ENCODE assay signal across 15 cellular contexts in the genomic region with DNA sequence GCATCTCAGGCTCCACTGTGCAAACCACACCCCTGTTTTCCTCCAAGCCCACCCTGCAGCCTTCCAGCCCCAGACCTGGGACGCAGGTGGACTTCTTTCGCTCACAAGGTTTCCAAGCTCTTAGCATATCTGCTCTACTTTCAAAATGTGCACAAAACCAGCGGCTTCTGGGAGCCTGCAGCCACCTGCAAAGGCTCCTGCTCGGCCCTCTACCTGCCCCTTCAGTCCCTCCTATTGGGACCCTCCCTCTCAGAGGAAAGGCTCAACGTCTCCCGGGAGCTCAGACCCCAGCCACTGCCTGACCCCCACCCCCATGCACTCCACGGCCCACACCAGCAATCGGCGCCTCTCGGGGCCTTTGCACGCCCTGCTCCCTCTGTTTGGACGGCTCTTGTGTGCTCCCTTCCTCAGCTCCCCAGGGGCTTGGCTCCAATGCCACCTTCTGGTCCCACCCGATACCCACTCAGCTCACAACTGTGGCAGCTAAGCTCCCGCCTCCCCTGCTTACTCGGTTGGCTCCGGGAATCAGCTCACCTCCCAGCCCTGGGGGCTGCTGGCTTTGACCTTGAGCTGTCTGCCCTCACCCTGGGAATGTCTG. TPM values are rescaled to one million over a fixed set of nuclear protein-coding genes. Genes with fewer than 3 reads are reported as not detected.
A peak's percentile ranks its signal among the peaks of the same experiment; 100 is the strongest.
DNase-seq lines count a peak whose midpoint lies in the region; ATAC-seq lines count a peak whose summit lies in the region.
"Had no signal": no experiment of that assay in that cellular context is flagged by ENCODE, and none has a peak within 500 bp of the region (broad histone marks: within the 10 kb centered on the region; RNA-seq: fewer than 3 reads in every experiment).

No MANE protein-coding gene starts in this region.

- peaks cover 7 to 20% of the 10 kb centered on the region in 2 donors for H3K4me1 ChIP-seq in naive thymus-derived CD4-positive, alpha-beta T cell (ENCODE audit: control insufficient read depth in 2 of 2, insufficient read depth in 2 of 2, low read length in 2 of 2)
- H3K4me1 ChIP-seq: BE2C had no signal

- no peak overlapping the region for H3K4me3 ChIP-seq in naive thymus-derived CD4-positive, alpha-beta T cell (ENCODE audit: low read length)

- DNase-seq in stimulated activated naive CD8-positive, alpha-beta T cell treated with anti-CD3 and anti-CD28 coated beads, Interleukin-15, Interleukin-2, amounts not matched to agents 100 U/mL and 50 U/mL, for 24 hours: no peak
- no peak for DNase-seq in naive thymus-derived CD4-positive, alpha-beta T cell
- DNase-seq in dedifferentiated amniotic fluid mesenchymal stem cell (ENCODE audit: extremely low spot score) (no peak), activated gamma-delta T cell treated with Interleukin-2 at 50 U/mL for 16 hours (no peak)
- DNase-seq: activated CD4-positive, alpha-beta T cell treated with anti-CD3 and anti-CD28 coated beads for 4 hours; activated T-cell treated with anti-CD3 and anti-CD28 coated beads for 4 hours; amniotic stem cell; BE2C; MM.1S; NCI-H187; NCI-H510A treated with DMSO at 0.1 percent for 48 hours; T1000 had no signal

- H3K4me1 Mint-ChIP-seq in stimulated activated naive CD8-positive, alpha-beta T cell treated with anti-CD3 and anti-CD28 coated beads, Interleukin-15, Interleukin-2, amounts not matched to agents 100 ng/mL and 50 ng/mL, for 24 hours (ENCODE audit: low read depth): peaks cover 36% of the 10 kb centered on the region
- H3K4me1 Mint-ChIP-seq in activated T-helper 17 cell treated with anti-CD3 and anti-CD28 coated beads, Interleukin-2, amount 50 U/mL, for 72 hours: peaks cover 22% of the 10 kb centered on the region
- H3K4me1 Mint-ChIP-seq in naive thymus-derived CD4-positive, alpha-beta T cell: peaks cover 29 to 42% (median 37%) of the 10 kb centered on the region in 7 donors

- peaks cover 60% of the 10 kb centered on the region for H3K27me3 Mint-ChIP-seq in stimulated activated naive CD8-positive, alpha-beta T cell treated with anti-CD3 and anti-CD28 coated beads, Interleukin-15, Interleukin-2, amounts not matched to agents 100 ng/mL and 50 ng/mL, for 24 hours
- peaks cover 46% of the 10 kb centered on the region for H3K27me3 Mint-ChIP-seq in activated T-helper 17 cell treated with anti-CD3 and anti-CD28 coated beads, Interleukin-2, amount 50 U/mL, for 72 hours
- H3K27me3 Mint-ChIP-seq in naive thymus-derived CD4-positive, alpha-beta T cell: peaks cover 44 to 69% (median 56%) of the 10 kb centered on the region in 5 donors

- H3K36me3 Mint-ChIP-seq in stimulated activated naive CD8-positive, alpha-beta T cell treated with anti-CD3 and anti-CD28 coated beads, Interleukin-15, Interleukin-2, amounts not matched to agents 100 ng/mL and 50 ng/mL, for 24 hours (ENCODE audit: low read depth): no peaks in the 10 kb centered on the region
- H3K36me3 Mint-ChIP-seq in activated T-helper 17 cell treated with anti-CD3 and anti-CD28 coated beads, Interleukin-2, amount 50 U/mL, for 72 hours (ENCODE audit: low read depth): peaks cover 7% of the 10 kb centered on the region
- H3K36me3 Mint-ChIP-seq in naive thymus-derived CD4-positive, alpha-beta T cell: peaks cover 0 to 5% (median 0%) of the 10 kb centered on the region in 5 donors

- intact Hi-C loops in naive thymus-derived CD4-positive, alpha-beta T cell (cut with micrococcal nuclease): no loop called here

- POLR2A ChIA-PET in naive thymus-derived CD4-positive, alpha-beta T cell (lab: Charles Lee): no interaction called here

- H3K9me3 Mint-ChIP-seq in stimulated activated naive CD8-positive, alpha-beta T cell treated with anti-CD3 and anti-CD28 coated beads, Interleukin-15, Interleukin-2, amounts not matched to agents 100 ng/mL and 50 ng/mL, for 24 hours: no peaks in the 10 kb centered on the region
- H3K9me3 Mint-ChIP-seq in activated T-helper 17 cell treated with anti-CD3 and anti-CD28 coated beads, Interleukin-2, amount 50 U/mL, for 72 hours: no peaks in the 10 kb centered on the region
- no peaks in the 10 kb centered on the region for H3K9me3 Mint-ChIP-seq in naive thymus-derived CD4-positive, alpha-beta T cell

- no peak overlapping the region for H3K27ac Mint-ChIP-seq in stimulated activated naive CD8-positive, alpha-beta T cell treated with anti-CD3 and anti-CD28 coated beads, Interleukin-15, Interleukin-2, amounts not matched to agents 100 ng/mL and 50 ng/mL, for 24 hours
- H3K27ac Mint-ChIP-seq in activated T-helper 17 cell treated with anti-CD3 and anti-CD28 coated beads, Interleukin-2, amount 50 U/mL, for 72 hours: no peak overlapping the region
- peak overlapping the region in 2 of 9 donors; percentile 18 to 82 for H3K27ac Mint-ChIP-seq in naive thymus-derived CD4-positive, alpha-beta T cell

- no peaks in the 10 kb centered on the region for H3K9me3 ChIP-seq in naive thymus-derived CD4-positive, alpha-beta T cell (ENCODE audit: control insufficient read depth in 2 of 3, low read length in 3 of 3)
- H3K9me3 ChIP-seq: BE2C had no signal

- H3K27me3 ChIP-seq in naive thymus-derived CD4-positive, alpha-beta T cell (ENCODE audit: control insufficient read depth in 2 of 2, insufficient read depth in 2 of 2, low read length in 2 of 2): peaks cover 0 to 4% of the 10 kb centered on the region in 2 donors

- no peak for ATAC-seq in stimulated activated naive CD8-positive, alpha-beta T cell treated with anti-CD3 and anti-CD28 coated beads, Interleukin-15, Interleukin-2, amounts not matched to agents 100 U/mL and 50 U/mL, for 24 hours
- no peak for ATAC-seq in activated T-helper 17 cell treated with anti-CD3 and anti-CD28 coated beads, Interleukin-2, amount 50 U/mL, for 72 hours (replicated peaks)
- no peak for ATAC-seq in naive thymus-derived CD4-positive, alpha-beta T cell
- no peak for ATAC-seq in HG03175 (IDR thresholded peaks at IDR 0.05; ENCODE audit: unreplicated experiment)

- H3K27ac ChIP-seq in naive thymus-derived CD4-positive, alpha-beta T cell (ENCODE audit: low read depth, low read length): no peak overlapping the region

- peak overlapping the region; percentile 39 for H3K4me3 Mint-ChIP-seq in stimulated activated naive CD8-positive, alpha-beta T cell treated with anti-CD3 and anti-CD28 coated beads, Interleukin-15, Interleukin-2, amounts not matched to agents 100 ng/mL and 50 ng/mL, for 24 hours
- H3K4me3 Mint-ChIP-seq in activated T-helper 17 cell treated with anti-CD3 and anti-CD28 coated beads, Interleukin-2, amount 50 U/mL, for 72 hours: peak overlapping the region; percentile 49
- peak overlapping the region; percentile 10 to 82 (median 48) for H3K4me3 Mint-ChIP-seq in naive thymus-derived CD4-positive, alpha-beta T cell

- no peaks in the 10 kb centered on the region for H3K36me3 ChIP-seq in naive thymus-derived CD4-positive, alpha-beta T cell (ENCODE audit: control insufficient read depth in 2 of 3, insufficient read depth in 3 of 3, low read length in 3 of 3)
- H3K36me3 ChIP-seq: BE2C had no signal

- CTCF ChIA-PET in naive thymus-derived CD4-positive, alpha-beta T cell (lab: Charles Lee): no interaction called here

RNA-seq across cellular contexts. Expression of a gene that starts 1.0 kb away (rescaled TPM):
- 1 to 10 TPM; 1.6 to 2.2 TPM for total RNA-seq in activated T-helper 17 cell treated with anti-CD3 and anti-CD28 coated beads, Interleukin-2, amount 50 U/mL, for 72 hours
- total RNA-seq in naive thymus-derived CD4-positive, alpha-beta T cell: 1 to 10 TPM; 1.5 to 3.4 (median 2.4) TPM
- 1 to 10 TPM; 3.4 to 5.5 TPM for polyA plus RNA-seq in naive thymus-derived CD4-positive, alpha-beta T cell
